Comparison of ENCODE assay signal across 1 cellular context in the genomic region with DNA sequence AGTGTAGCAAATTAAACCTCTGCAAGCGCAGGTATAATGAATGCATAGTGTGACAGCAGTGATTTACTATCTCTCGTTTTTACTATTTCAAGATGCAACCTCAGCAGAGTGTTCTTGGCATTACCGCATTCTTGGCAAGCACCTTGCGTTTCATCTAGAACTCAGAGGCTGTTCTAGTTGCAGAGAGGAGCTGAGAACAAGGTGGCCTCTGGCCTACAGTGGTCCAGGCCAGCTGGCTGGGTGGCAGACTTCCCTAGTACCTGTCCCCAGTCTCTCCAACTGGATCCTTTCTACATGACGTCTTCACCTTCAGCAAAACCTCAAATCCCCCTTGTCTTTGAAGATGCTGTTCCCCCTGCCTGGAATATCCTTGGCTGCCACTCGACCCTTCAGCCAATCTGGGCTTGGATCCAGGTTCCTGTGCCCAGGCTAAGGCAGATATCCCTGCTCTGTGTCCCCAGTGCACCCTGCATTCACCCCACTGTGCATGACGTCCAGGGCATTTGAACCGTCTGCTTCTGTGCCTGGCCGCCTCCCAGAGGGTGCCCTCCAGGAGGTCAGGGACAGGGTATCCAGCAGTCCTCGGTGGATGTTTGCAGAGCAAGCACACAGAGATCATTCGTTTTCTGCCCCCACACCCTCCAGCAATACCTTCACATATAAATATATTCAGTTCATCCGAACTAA.
A peak's percentile ranks its signal among the peaks of the same experiment; 100 is the strongest.
TF ChIP-seq lines count a peak whose summit lies in the region.

No MANE protein-coding gene starts in this region.

TF ChIP-seq in HepG2, 621 proteins besides CTCF, POLR2A, EP300 and RAD21 (continued from another document and continues in another):
- TF ChIP-seq NR2F6 (IDR thresholded peaks at IDR 0.05) (peak; percentile 60; the same call in 1 of the 2 replicates), NR2F6 (CRISPR knock-in tag; IDR thresholded peaks at IDR 0.05) (peak; percentile 87), TFAP4 (IDR thresholded peaks at IDR 0.05; ENCODE audit: borderline replicate concordance, low read depth) (no peak), ZMYM2 (CRISPR knock-in tag; IDR thresholded peaks at IDR 0.05) (no peak), ESRRA (CRISPR knock-in tag; IDR thresholded peaks at IDR 0.05; ENCODE audit: low read depth) (0 out of 2 replicates have a peak, but pooled peaks have one; percentile 18), ZNF788 (CRISPR knock-in tag; IDR thresholded peaks at IDR 0.05; ENCODE audit: borderline replicate concordance) (peak; percentile 26; the same call in 1 of the 2 replicates), DNMT3B (CRISPR knock-in tag; conservative IDR thresholded peaks at IDR 0.05) (no peak), HOXA9 (CRISPR knock-in tag; IDR thresholded peaks at IDR 0.05; ENCODE audit: borderline replicate concordance) (no peak), NAIF1 (CRISPR knock-in tag; IDR thresholded peaks at IDR 0.05; ENCODE audit: borderline replicate concordance) (no peak), MTF2 (CRISPR knock-in tag; IDR thresholded peaks at IDR 0.05; ENCODE audit: borderline replicate concordance) (no peak), ETV6 (CRISPR knock-in tag; conservative IDR thresholded peaks at IDR 0.05) (no peak), HNRNPLL (IDR thresholded peaks at IDR 0.05; ENCODE audit: low read depth, low read length, poor library complexity, severe bottlenecking) (no peak), ZNF724P (CRISPR knock-in tag; IDR thresholded peaks at IDR 0.05; ENCODE audit: borderline replicate concordance) (no peak), TEAD3 (CRISPR knock-in tag; optimal IDR thresholded peaks at IDR 0.05; ENCODE audit: borderline replicate concordance) (peak; percentile 22), CAMTA2 (CRISPR knock-in tag; IDR thresholded peaks at IDR 0.05; ENCODE audit: borderline replicate concordance) (no peak), ZSCAN21 (CRISPR knock-in tag; IDR thresholded peaks at IDR 0.05; ENCODE audit: borderline replicate concordance) (no peak), ZNF75D (CRISPR knock-in tag; IDR thresholded peaks at IDR 0.05; ENCODE audit: borderline replicate concordance) (no peak), ZNF232 (CRISPR knock-in tag; IDR thresholded peaks at IDR 0.05; ENCODE audit: borderline replicate concordance) (no peak), NRL (CRISPR knock-in tag; IDR thresholded peaks at IDR 0.05; ENCODE audit: borderline replicate concordance) (no peak), FOXM1 (CRISPR knock-in tag; IDR thresholded peaks at IDR 0.05) (no peak), SP140L (CRISPR knock-in tag; IDR thresholded peaks at IDR 0.05; ENCODE audit: borderline replicate concordance) (no peak), RBAK (CRISPR knock-in tag; IDR thresholded peaks at IDR 0.05) (no peak), ZNF318 (CRISPR knock-in tag; IDR thresholded peaks at IDR 0.05) (no peak), ZNF883 (CRISPR knock-in tag; IDR thresholded peaks at IDR 0.05; ENCODE audit: not compliant biosample characterization) (peak; percentile 32), ZNF451 (CRISPR knock-in tag; IDR thresholded peaks at IDR 0.05) (no peak), ZNF564 (CRISPR knock-in tag; IDR thresholded peaks at IDR 0.05) (no peak), ZNF101 (CRISPR knock-in tag; IDR thresholded peaks at IDR 0.05; ENCODE audit: borderline replicate concordance, low read depth) (no peak), ZFX (CRISPR knock-in tag; IDR thresholded peaks at IDR 0.05; ENCODE audit: low read depth) (peak; percentile 36; the same call in 1 of the 2 replicates), CBX1 (IDR thresholded peaks at IDR 0.05; ENCODE audit: low read depth) (no peak), IKZF1 (IDR thresholded peaks at IDR 0.05) (no peak), POLR2G (IDR thresholded peaks at IDR 0.05; ENCODE audit: low read depth, low read length) (no peak), IKZF4 (CRISPR knock-in tag; IDR thresholded peaks at IDR 0.05; ENCODE audit: borderline replicate concordance, low read depth, not compliant biosample characterization) (no peak), IKZF5 (CRISPR knock-in tag; IDR thresholded peaks at IDR 0.05) (no peak), SPEN (CRISPR knock-in tag; IDR thresholded peaks at IDR 0.05; ENCODE audit: low read depth) (0 out of 2 replicates have a peak, but pooled peaks have one; percentile 21), ZNF639 (CRISPR knock-in tag; conservative IDR thresholded peaks at IDR 0.05) (no peak), RARA (CRISPR knock-in tag; IDR thresholded peaks at IDR 0.05) (peak; percentile 91), ZNF547 (CRISPR knock-in tag; IDR thresholded peaks at IDR 0.05) (no peak)
- TF ChIP-seq, protein P1, sequence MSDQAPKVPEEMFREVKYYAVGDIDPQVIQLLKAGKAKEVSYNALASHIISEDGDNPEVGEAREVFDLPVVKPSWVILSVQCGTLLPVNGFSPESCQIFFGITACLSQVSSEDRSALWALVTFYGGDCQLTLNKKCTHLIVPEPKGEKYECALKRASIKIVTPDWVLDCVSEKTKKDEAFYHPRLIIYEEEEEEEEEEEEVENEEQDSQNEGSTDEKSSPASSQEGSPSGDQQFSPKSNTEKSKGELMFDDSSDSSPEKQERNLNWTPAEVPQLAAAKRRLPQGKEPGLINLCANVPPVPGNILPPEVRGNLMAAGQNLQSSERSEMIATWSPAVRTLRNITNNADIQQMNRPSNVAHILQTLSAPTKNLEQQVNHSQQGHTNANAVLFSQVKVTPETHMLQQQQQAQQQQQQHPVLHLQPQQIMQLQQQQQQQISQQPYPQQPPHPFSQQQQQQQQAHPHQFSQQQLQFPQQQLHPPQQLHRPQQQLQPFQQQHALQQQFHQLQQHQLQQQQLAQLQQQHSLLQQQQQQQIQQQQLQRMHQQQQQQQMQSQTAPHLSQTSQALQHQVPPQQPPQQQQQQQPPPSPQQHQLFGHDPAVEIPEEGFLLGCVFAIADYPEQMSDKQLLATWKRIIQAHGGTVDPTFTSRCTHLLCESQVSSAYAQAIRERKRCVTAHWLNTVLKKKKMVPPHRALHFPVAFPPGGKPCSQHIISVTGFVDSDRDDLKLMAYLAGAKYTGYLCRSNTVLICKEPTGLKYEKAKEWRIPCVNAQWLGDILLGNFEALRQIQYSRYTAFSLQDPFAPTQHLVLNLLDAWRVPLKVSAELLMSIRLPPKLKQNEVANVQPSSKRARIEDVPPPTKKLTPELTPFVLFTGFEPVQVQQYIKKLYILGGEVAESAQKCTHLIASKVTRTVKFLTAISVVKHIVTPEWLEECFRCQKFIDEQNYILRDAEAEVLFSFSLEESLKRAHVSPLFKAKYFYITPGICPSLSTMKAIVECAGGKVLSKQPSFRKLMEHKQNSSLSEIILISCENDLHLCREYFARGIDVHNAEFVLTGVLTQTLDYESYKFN (CRISPR knock-in tag; conservative IDR thresholded peaks at IDR 0.05) = peak; percentile 60; the same call in 1 of the 2 replicates
- TF ChIP-seq, protein P2, sequence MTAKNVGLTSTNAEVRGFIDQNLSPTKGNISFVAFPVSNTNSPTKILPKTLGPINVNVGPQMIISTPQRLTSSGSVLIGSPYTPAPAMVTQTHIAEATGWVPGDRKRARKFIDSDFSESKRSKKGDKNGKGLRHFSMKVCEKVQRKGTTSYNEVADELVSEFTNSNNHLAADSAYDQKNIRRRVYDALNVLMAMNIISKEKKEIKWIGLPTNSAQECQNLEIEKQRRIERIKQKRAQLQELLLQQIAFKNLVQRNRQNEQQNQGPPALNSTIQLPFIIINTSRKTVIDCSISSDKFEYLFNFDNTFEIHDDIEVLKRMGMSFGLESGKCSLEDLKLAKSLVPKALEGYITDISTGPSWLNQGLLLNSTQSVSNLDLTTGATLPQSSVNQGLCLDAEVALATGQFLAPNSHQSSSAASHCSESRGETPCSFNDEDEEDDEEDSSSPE (CRISPR knock-in tag; IDR thresholded peaks at IDR 0.05) = no peak
